Comparison of ENCODE assay signal across 1 cellular context in the genomic region with DNA sequence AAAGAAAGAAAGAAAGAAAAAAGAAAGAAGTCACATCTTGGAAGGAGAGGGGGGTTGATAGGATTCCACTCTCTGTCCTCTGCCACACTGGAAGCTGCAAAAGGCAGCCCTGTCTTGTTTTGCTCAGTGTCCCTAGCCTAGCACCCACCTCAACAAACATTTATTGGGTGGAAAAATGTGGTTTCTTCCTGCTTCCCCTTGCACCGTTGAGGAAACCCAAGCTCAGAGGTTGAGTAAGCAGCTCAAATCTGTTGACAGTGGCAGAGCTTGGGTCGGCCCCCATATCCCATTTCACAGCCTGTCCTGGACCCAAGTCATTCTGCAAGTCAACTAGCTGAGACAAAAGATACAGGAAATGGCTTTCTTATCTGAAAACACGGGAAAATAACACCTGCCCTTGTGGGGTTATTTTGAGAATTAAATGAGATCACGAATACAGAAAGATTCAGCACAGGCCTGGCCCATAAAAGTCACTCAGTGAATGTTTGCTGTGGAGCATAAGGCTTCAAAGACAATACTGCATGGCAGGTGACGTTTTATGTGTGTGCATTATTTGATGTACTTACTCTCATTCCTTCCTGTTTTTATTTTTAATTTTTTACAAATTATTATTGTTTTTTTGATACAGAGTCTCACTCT.
TF ChIP-seq lines count a peak whose summit lies in the region.

No MANE protein-coding gene starts in this region.

TF ChIP-seq in H1, 55 proteins besides CTCF, POLR2A, EP300 and RAD21 (continued from another document):
- TF ChIP-seq TCF12 (IDR thresholded peaks at IDR 0.05; ENCODE audit: low read depth, low read length) = no peak
- TF ChIP-seq JUN (IDR thresholded peaks at IDR 0.05; ENCODE audit: low read depth, low read length) = no peak
- TF ChIP-seq MAFK (IDR thresholded peaks at IDR 0.05; ENCODE audit: low read depth, low read length) = no peak
- no peak for TF ChIP-seq RBBP5 (IDR thresholded peaks at IDR 0.05; ENCODE audit: borderline replicate concordance, low read depth, low read length)
- no peak for TF ChIP-seq NRF1 (IDR thresholded peaks at IDR 0.05; ENCODE audit: low read depth, low read length)
- no peak for TF ChIP-seq SIN3A (conservative IDR thresholded peaks at IDR 0.05 in 1 of 2, IDR thresholded peaks at IDR 0.05 in 1 of 2; ENCODE audit: low read depth in 1 of 2, low read length in 2 of 2)
TF ChIP-seq in H1: peak in this region for 0.
